16 cellular contexts compared by ENCODE assay signal in genomic region chr21:46189959-46190490, GRCh38. TPM values are rescaled to one million over a fixed set of nuclear protein-coding genes. Genes with fewer than 3 reads are reported as not detected.
DNase-seq lines count a peak whose midpoint lies in the region; ATAC-seq and TF ChIP-seq lines count a peak whose summit lies in the region.
"Had no signal": no experiment of that assay in that cellular context is flagged by ENCODE, and none has a peak within 500 bp of the region (broad histone marks: within the 10 kb centered on the region; RNA-seq: fewer than 3 reads in every experiment).

No MANE protein-coding gene starts in this region.

- H3K14ac ChIP-seq in trophoblast cell (ENCODE audit: low read length), result no peak overlapping the region

- H3K36me3 ChIP-seq in heart right ventricle, result peaks cover 0 to 53% (median 16%) of the 10 kb centered on the region in 9 donors
- H3K36me3 ChIP-seq in trophoblast cell (ENCODE audit: control insufficient read depth in 1 of 2, insufficient read depth in 2 of 2, low read length in 2 of 2), result peaks cover 49 to 50% of the 10 kb centered on the region in 2 experiments

- H3K4me3 ChIP-seq in heart right ventricle (no peak overlapping the region), trophoblast cell (ENCODE audit: low read depth, low read length) (no peak overlapping the region)

- H4K91ac ChIP-seq in trophoblast cell (ENCODE audit: low read depth, low read length), result no peak overlapping the region

- no peak overlapping the region for H3K27ac Mint-ChIP-seq in activated CD8-positive, alpha-beta T cell treated with anti-CD3 and anti-CD28 coated beads, Interleukin-2, amount 10 ng/mL, durations not matched to agents 7 days and 5 days
- H3K27ac Mint-ChIP-seq: activated naive CD4-positive, alpha-beta T cell treated with anti-CD3 and anti-CD28 coated beads for 36 hours had no signal

- no peak for TF ChIP-seq CTCF in heart right ventricle (IDR thresholded peaks at IDR 0.05)

- H3K4me1 ChIP-seq in heart right ventricle, result peaks cover 15 to 42% (median 32%) of the 10 kb centered on the region in 9 donors
- H3K4me1 ChIP-seq in trophoblast cell (ENCODE audit: control insufficient read depth in 1 of 2, insufficient read depth in 2 of 2, low read length in 2 of 2), result peaks cover 29 to 30% of the 10 kb centered on the region in 2 experiments

- no peaks in the 10 kb centered on the region for H3K27me3 ChIP-seq in heart right ventricle
- H3K27me3 ChIP-seq in trophoblast cell (ENCODE audit: insufficient read depth, low read length), result no peaks in the 10 kb centered on the region

- H2BK5ac ChIP-seq in trophoblast cell (ENCODE audit: low read depth, low read length, poor library complexity), result no peak overlapping the region

- H3K4ac ChIP-seq in trophoblast cell (ENCODE audit: low read depth, low read length), result no peak overlapping the region

- intact Hi-C loops in heart right ventricle (cut with DNase I), result loop anchor here in 4 of 10 donors (2.0 to 10.0 kb wide), 6 partner anchors 37 to 135 kb away; partner anchors contain the start of genes LSS (in 3 of the 4), C21orf58 (in 1 of the 4), MCM3AP (in 1 of the 4) and PCNT (in 1 of the 4)

- peak; percentile 10 for DNase-seq in D341Med (ENCODE audit: low spot score)
- DNase-seq in heart right ventricle, result no peak
- no peak for DNase-seq in trophoblast cell
- DNase-seq in DMS153 treated with DMSO at 0.1 percent for 48 hours (lab: John Stamatoyannopoulos, UW; ENCODE audit: unreplicated experiment), result no peak
- DNase-seq in activated CD8-positive, alpha-beta T cell treated with anti-CD3 and anti-CD28 coated beads, Interleukin-2, amount 10 ng/mL, durations not matched to agents 7 days and 5 days, result no peak
- DNase-seq in NCI-H1694 (lab: John Stamatoyannopoulos, UW), result no peak
- DNase-seq: activated naive CD4-positive, alpha-beta T cell treated with anti-CD3 and anti-CD28 coated beads for 36 hours; GDM1; NCI-H1092; NCI-H2171; nucleus accumbens; T-helper 17 cell had no signal

- CTCF ChIA-PET in activated CD8-positive, alpha-beta T cell treated with anti-CD3 and anti-CD28 coated beads, Interleukin-2, amount 10 ng/mL, durations not matched to agents 7 days and 5 days (lab: Charles Lee), result interaction anchor here (0.6 kb wide), 1 partner anchor 16 kb away, joined by 3 read pairs; no protein-coding TSS in a partner anchor

- H3K4me1 Mint-ChIP-seq in activated CD8-positive, alpha-beta T cell treated with anti-CD3 and anti-CD28 coated beads, Interleukin-2, amount 10 ng/mL, durations not matched to agents 7 days and 5 days (ENCODE audit: low read depth), result peaks cover 10% of the 10 kb centered on the region

- H3K18ac ChIP-seq in trophoblast cell (ENCODE audit: low read length), result no peak overlapping the region

- H3K9ac ChIP-seq in trophoblast cell (ENCODE audit: low read length), result no peak overlapping the region

- H3K9me3 ChIP-seq in heart right ventricle (no peaks in the 10 kb centered on the region), trophoblast cell (ENCODE audit: insufficient read depth, low read depth, low read length) (peaks cover 11% of the 10 kb centered on the region)

- H3K79me2 ChIP-seq in trophoblast cell (ENCODE audit: control insufficient read depth, insufficient read depth, low read length, poor library complexity), result no peaks in the 10 kb centered on the region

- H2BK120ac ChIP-seq in trophoblast cell (ENCODE audit: insufficient read depth, low read length, poor library complexity), result no peak overlapping the region

- H4K8ac ChIP-seq in trophoblast cell (ENCODE audit: low read depth, low read length), result no peak overlapping the region

- H3K79me1 ChIP-seq in trophoblast cell (ENCODE audit: low read length), result peaks cover 4% of the 10 kb centered on the region

- H2BK12ac ChIP-seq in trophoblast cell (ENCODE audit: low read length), result no peak overlapping the region

- peaks cover 24% of the 10 kb centered on the region for H3K36me3 Mint-ChIP-seq in activated CD8-positive, alpha-beta T cell treated with anti-CD3 and anti-CD28 coated beads, Interleukin-2, amount 10 ng/mL, durations not matched to agents 7 days and 5 days (ENCODE audit: low read depth)

- H3K4me2 ChIP-seq in trophoblast cell (ENCODE audit: low read length), result no peak overlapping the region

- WGBS in heart right ventricle, 2 donors, result 97 to 98% methylated on average over 14 of the region's 14 CpGs
- WGBS in trophoblast cell (ENCODE audit: extremely low coverage, insufficient coverage, insufficient read length), result no CpG with 5 or more reads among the region's 14 CpGs

- H2AK5ac ChIP-seq in trophoblast cell (ENCODE audit: low read length), result no peak overlapping the region

- H3K9me3 Mint-ChIP-seq in activated CD8-positive, alpha-beta T cell treated with anti-CD3 and anti-CD28 coated beads, Interleukin-2, amount 10 ng/mL, durations not matched to agents 7 days and 5 days (ENCODE audit: insufficient read depth), result no peaks in the 10 kb centered on the region
- H3K9me3 Mint-ChIP-seq: activated naive CD4-positive, alpha-beta T cell treated with anti-CD3 and anti-CD28 coated beads for 36 hours; brain; IgD-negative memory B cell had no signal

- H3K27ac ChIP-seq in angular gyrus (ENCODE audit: low read depth, low read length) (peak overlapping the region; percentile 94), heart right ventricle (peak overlapping the region; percentile 69 to 96 (median 86)), trophoblast cell (ENCODE audit: low read depth, low read length) (peak overlapping the region; percentile 84)

- H3K23ac ChIP-seq in trophoblast cell (ENCODE audit: low read length), result no peak overlapping the region

- ATAC-seq in heart right ventricle, result peak in 1 of 8 donors; percentile 36
- ATAC-seq in GM18867 (IDR thresholded peaks at IDR 0.05; ENCODE audit: unreplicated experiment), result no peak
- no peak for ATAC-seq in activated CD8-positive, alpha-beta T cell treated with anti-CD3 and anti-CD28 coated beads, Interleukin-2, amount 10 ng/mL, durations not matched to agents 7 days and 5 days
- ATAC-seq: T-helper 17 cell had no signal

- H4K12ac ChIP-seq in trophoblast cell (ENCODE audit: low read depth, low read length), result no peak overlapping the region

- no peak overlapping the region for H2AFZ ChIP-seq in trophoblast cell (ENCODE audit: insufficient read depth, low read length, poor library complexity)

- no peak overlapping the region for H3K4me3 Mint-ChIP-seq in activated CD8-positive, alpha-beta T cell treated with anti-CD3 and anti-CD28 coated beads, Interleukin-2, amount 10 ng/mL, durations not matched to agents 7 days and 5 days
- H3K4me3 Mint-ChIP-seq: activated naive CD4-positive, alpha-beta T cell treated with anti-CD3 and anti-CD28 coated beads for 36 hours; brain; IgD-negative memory B cell; T-helper 17 cell had no signal

- H3K27me3 Mint-ChIP-seq in activated CD8-positive, alpha-beta T cell treated with anti-CD3 and anti-CD28 coated beads, Interleukin-2, amount 10 ng/mL, durations not matched to agents 7 days and 5 days (ENCODE audit: low read depth), result no peaks in the 10 kb centered on the region
- H3K27me3 Mint-ChIP-seq: brain, IgD-negative memory B cell, T-helper 17 cell had no signal

- POLR2A ChIA-PET in activated CD8-positive, alpha-beta T cell treated with anti-CD3 and anti-CD28 coated beads, Interleukin-2, amount 10 ng/mL, durations not matched to agents 7 days and 5 days (lab: Charles Lee), result no interaction called here

RNA-seq across cellular contexts. Expression of gene SPATC1L, which starts 5.8 kb away (rescaled TPM):
- 1 to 10 TPM; 4.7 to 9.8 (median 8.2) TPM for total RNA-seq in heart right ventricle
- 10 to 100 TPM; 12.7 to 14.6 TPM for polyA plus RNA-seq in heart right ventricle
- 22.3 and 23.2 TPM in 2 replicates for polyA plus RNA-seq in trophoblast cell (2013)
- 10 to 100 TPM; 14.4 to 17.5 TPM for total RNA-seq in activated CD8-positive, alpha-beta T cell treated with anti-CD3 and anti-CD28 coated beads, Interleukin-2, amount 10 ng/mL, durations not matched to agents 7 days and 5 days

RNA-seq across cellular contexts. Expression of gene FTCD, which starts 34.6 kb away (rescaled TPM):
- total RNA-seq in heart right ventricle, result 1 to 10 TPM in 6 of 10 donors, under 1 TPM in 4; 0.38 to 4.4 (median 1.1) TPM
- polyA plus RNA-seq in heart right ventricle, result 1 to 10 TPM in 1 of 2 donors, under 1 TPM in 1; 0.14 to 4.0 TPM
- polyA plus RNA-seq in trophoblast cell (2013), result 1.0 and 1.4 TPM in 2 replicates
- total RNA-seq in activated CD8-positive, alpha-beta T cell treated with anti-CD3 and anti-CD28 coated beads, Interleukin-2, amount 10 ng/mL, durations not matched to agents 7 days and 5 days, result under 1 TPM; 0.37 to 0.50 TPM
- total RNA-seq: activated naive CD4-positive, alpha-beta T cell treated with anti-CD3 and anti-CD28 coated beads for 36 hours had no signal
- polyA plus RNA-seq: IgD-negative memory B cell had no signal

RNA-seq across cellular contexts. Expression of gene LSS, which starts 38.5 kb away (rescaled TPM):
- 10 to 100 TPM; 30.5 to 74.7 (median 40.7) TPM for total RNA-seq in heart right ventricle
- polyA plus RNA-seq in heart right ventricle, result 10 to 100 TPM; 22.5 to 44.0 TPM
- 63.4 and 64.5 TPM in 2 replicates for polyA plus RNA-seq in trophoblast cell (2013)
- 10 to 100 TPM; 72.1 to 76.1 TPM for total RNA-seq in activated CD8-positive, alpha-beta T cell treated with anti-CD3 and anti-CD28 coated beads, Interleukin-2, amount 10 ng/mL, durations not matched to agents 7 days and 5 days
